4 cellular contexts compared by ENCODE assay signal in genomic region chr4:4257705-4258104, GRCh38. TPM values are rescaled to one million over a fixed set of nuclear protein-coding genes. Genes with fewer than 3 reads are reported as not detected.
"Had no signal": no experiment of that assay in that cellular context is flagged by ENCODE, and none has a peak within 500 bp of the region (broad histone marks: within the 10 kb centered on the region; RNA-seq: fewer than 3 reads in every experiment).

No MANE protein-coding gene starts in this region.

RNA-seq across cellular contexts. Expression of gene OTOP1, which starts 31.0 kb away (rescaled TPM):
- total RNA-seq: LHCN-M2, M059J, MCF 10A, NCI-H460 had no signal
